34 cellular contexts compared by ENCODE assay signal in the genomic region with DNA sequence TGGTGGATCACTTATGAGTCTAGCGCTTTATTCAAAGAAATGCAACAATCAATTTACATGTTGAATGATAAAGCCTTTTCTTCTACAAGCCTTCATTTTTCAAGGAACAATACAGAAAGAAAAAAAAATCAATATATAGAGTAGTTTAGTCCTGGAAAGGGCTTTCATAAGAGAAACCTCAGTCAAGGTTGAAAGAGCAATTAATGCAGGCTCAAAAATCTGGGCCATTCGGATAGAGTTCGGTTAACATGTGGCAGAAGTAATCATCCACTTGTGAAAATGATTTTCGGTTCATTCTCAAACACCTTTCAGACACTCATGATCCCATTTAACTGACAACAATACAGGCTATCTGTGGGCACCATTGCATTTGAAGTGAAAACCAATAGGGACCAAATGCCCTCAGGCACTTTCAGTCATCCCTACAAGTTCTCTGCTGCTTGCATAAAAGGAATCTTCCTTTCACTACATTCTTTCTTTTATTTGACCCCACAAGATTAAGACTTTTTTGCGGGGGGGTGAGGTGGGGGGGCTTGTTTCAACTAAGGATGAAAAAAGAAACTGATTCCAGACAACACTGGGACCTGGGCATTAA.
DNase-seq lines count a peak whose midpoint lies in the region; TF ChIP-seq lines count a peak whose summit lies in the region.
"Had no signal": no experiment of that assay in that cellular context is flagged by ENCODE, and none has a peak within 500 bp of the region (broad histone marks: within the 10 kb centered on the region; RNA-seq: fewer than 3 reads in every experiment).

No MANE protein-coding gene starts in this region.

- H4K20me1 ChIP-seq in KMS-11 (ENCODE audit: insufficient read depth), result no peaks in the 10 kb centered on the region
- H4K20me1 ChIP-seq: BLaER1 had no signal

- H3K4me1 ChIP-seq in KMS-11 (ENCODE audit: low read depth, poor library complexity, severe bottlenecking), result peaks cover 55% of the 10 kb centered on the region
- peaks cover 40% of the 10 kb centered on the region for H3K4me1 ChIP-seq in iPS-18a (ENCODE audit: control insufficient read depth, low read depth, low read length)
- H3K4me1 ChIP-seq in esophagus squamous epithelium, result no peaks in the 10 kb centered on the region
- no peaks in the 10 kb centered on the region for H3K4me1 ChIP-seq in CD8-positive, alpha-beta memory T cell (ENCODE audit: insufficient read depth, low read length)
- H3K4me1 ChIP-seq: ascending aorta, BLaER1, heart right ventricle, sigmoid colon, suprapubic skin had no signal

- H3K4me3 Mint-ChIP-seq in CD8-positive, alpha-beta memory T cell, result no peak overlapping the region
- H3K4me3 Mint-ChIP-seq: activated naive CD8-positive, alpha-beta T cell treated with anti-CD3 and anti-CD28 coated beads, Interleukin-2, amount 10 ng/mL, durations not matched to agents 7 days and 5 days; effector memory CD8-positive, alpha-beta T cell; stimulated activated effector memory CD8-positive, alpha-beta T cell treated with anti-CD3 and anti-CD28 coated beads, Interleukin-12 subunit alpha, Interleukin-12 subunit beta, amount 100 ng/mL, for 72 hours; T-helper 2 cell treated with Interferon-gamma antibody and Interleukin-4, amounts not matched to agents 5 μg/mL and 100 μg/mL, for 36 hours had no signal

- H3K4me3 ChIP-seq in KMS-11 (IDR thresholded peaks at IDR 0.05; ENCODE audit: insufficient read depth, low read depth, low read length) (no peak overlapping the region), iPS-18a (ENCODE audit: low read length) (no peak overlapping the region), esophagus squamous epithelium (no peak overlapping the region)
- H3K4me3 ChIP-seq in CD8-positive, alpha-beta memory T cell (ENCODE audit: low read length), result no peak overlapping the region
- H3K4me3 ChIP-seq: ascending aorta, BLaER1, cardiac muscle cell, coronary artery, heart right ventricle, sigmoid colon, suprapubic skin had no signal

- WGBS in esophagus squamous epithelium, 2 donors, result 66 to 71% methylated on average over 5 of the region's 5 CpGs

- intact Hi-C loops in esophagus squamous epithelium (cut with DNase I), result no loop called here

- H3K27me3 ChIP-seq in KMS-11 (ENCODE audit: insufficient read depth, low read depth) (no peaks in the 10 kb centered on the region), iPS-18a (ENCODE audit: control insufficient read depth, insufficient read depth, low read length) (no peaks in the 10 kb centered on the region), esophagus squamous epithelium (no peaks in the 10 kb centered on the region)
- H3K27me3 ChIP-seq in CD8-positive, alpha-beta memory T cell (ENCODE audit: insufficient read depth, low read length, poor library complexity, severe bottlenecking), result no peaks in the 10 kb centered on the region
- H3K27me3 ChIP-seq: ascending aorta, BLaER1, cardiac muscle cell, heart right ventricle, neutrophil, sigmoid colon, suprapubic skin had no signal

- no peak overlapping the region for H3K9ac ChIP-seq in KMS-11
- no peak overlapping the region for H3K9ac ChIP-seq in iPS-18a (ENCODE audit: low read length)
- H3K9ac ChIP-seq: BLaER1 had no signal

- no peak overlapping the region; the same call in 1 of the 2 replicates for H3K27ac ChIP-seq in KMS-11
- peak overlapping the region; percentile 67 for H3K27ac ChIP-seq in iPS-18a (ENCODE audit: low read length)
- H3K27ac ChIP-seq in esophagus squamous epithelium, result no peak overlapping the region
- H3K27ac ChIP-seq in CD8-positive, alpha-beta memory T cell (ENCODE audit: low read depth, low read length), result no peak overlapping the region
- H3K27ac ChIP-seq: ascending aorta, BLaER1, cardiac muscle cell, coronary artery, heart right ventricle, neutrophil, sigmoid colon, suprapubic skin had no signal

- H3K27me3 Mint-ChIP-seq in CD8-positive, alpha-beta memory T cell, result no peaks in the 10 kb centered on the region
- H3K27me3 Mint-ChIP-seq: activated naive CD8-positive, alpha-beta T cell treated with anti-CD3 and anti-CD28 coated beads, Interleukin-2, amount 10 ng/mL, durations not matched to agents 7 days and 5 days; effector memory CD8-positive, alpha-beta T cell; progenitor cell of endocrine pancreas had no signal

- H3K36me3 ChIP-seq in KMS-11 (ENCODE audit: insufficient read depth), result no peaks in the 10 kb centered on the region
- no peaks in the 10 kb centered on the region for H3K36me3 ChIP-seq in iPS-18a (ENCODE audit: control insufficient read depth, low read depth, low read length)
- H3K36me3 ChIP-seq in esophagus squamous epithelium, result no peaks in the 10 kb centered on the region
- no peaks in the 10 kb centered on the region for H3K36me3 ChIP-seq in CD8-positive, alpha-beta memory T cell (ENCODE audit: insufficient read depth, low read length)
- H3K36me3 ChIP-seq: ascending aorta, BLaER1, cardiac muscle cell, heart right ventricle, neutrophil, sigmoid colon, suprapubic skin had no signal

- peak; percentile 78 for DNase-seq in NCI-H146 treated with DMSO at 0.1 percent for 48 hours (lab: John Stamatoyannopoulos, UW; ENCODE audit: unreplicated experiment)
- DNase-seq in NCI-H748 (lab: John Stamatoyannopoulos, UW; ENCODE audit: unreplicated experiment), result peak; percentile 80
- no peak for DNase-seq in NCI-H82 treated with DMSO at 0.1 percent for 48 hours (lab: John Stamatoyannopoulos, UW; ENCODE audit: unreplicated experiment)
- no peak for DNase-seq in esophagus squamous epithelium (lab: John Stamatoyannopoulos, UW)
- no peak for DNase-seq in DMS53 treated with DMSO at 0.1 percent for 48 hours (lab: John Stamatoyannopoulos, UW; ENCODE audit: unreplicated experiment)
- no peak for DNase-seq in CD8-positive, alpha-beta memory T cell
- DNase-seq: activated CD4-positive, alpha-beta T cell treated with anti-CD3 and anti-CD28 coated beads for 4 hours; activated CD8-positive, alpha-beta memory T cell treated with anti-CD3 and anti-CD28 coated beads for 24 hours; activated gamma-delta T cell; activated naive CD8-positive, alpha-beta T cell treated with anti-CD3 and anti-CD28 coated beads, Interleukin-2, amount 10 ng/mL, durations not matched to agents 7 days and 5 days; activated T-cell treated with anti-CD3 and anti-CD28 coated beads, Interleukin-2, amount 50 U/mL, for 1 hour; COR-L47; DMS79; effector memory CD8-positive, alpha-beta T cell; erythroblast; heart right ventricle; KG1; mesenchymal stem cell; MM.1S; NCI-H774; OCI-M1; sigmoid colon; stimulated activated CD4-positive, alpha-beta T cell treated with anti-CD3 and anti-CD28 coated beads, Interleukin-4, amount 100 ng/mL, for 24 hours had no signal

- TF ChIP-seq CTCF in KMS-11 (conservative IDR thresholded peaks at IDR 0.05; ENCODE audit: low read depth, low read length) (no peak), esophagus squamous epithelium (IDR thresholded peaks at IDR 0.05) (no peak)

- no peak for TF ChIP-seq POLR2A in esophagus squamous epithelium (IDR thresholded peaks at IDR 0.05)

- POLR2A ChIA-PET in CD8-positive, alpha-beta memory T cell (lab: Charles Lee), result no interaction called here

- CTCF ChIA-PET in CD8-positive, alpha-beta memory T cell (lab: Charles Lee), result no interaction called here

- H3K9me3 ChIP-seq in iPS-18a (ENCODE audit: control insufficient read depth, low read depth, low read length) (no peaks in the 10 kb centered on the region), esophagus squamous epithelium (no peaks in the 10 kb centered on the region)
- no peaks in the 10 kb centered on the region for H3K9me3 ChIP-seq in CD8-positive, alpha-beta memory T cell (ENCODE audit: low read length)
- H3K9me3 ChIP-seq: ascending aorta, BLaER1, neutrophil, sigmoid colon, suprapubic skin had no signal

- peaks cover 0 to 17% (median 4%) of the 10 kb centered on the region in 5 donors for H3K9me3 Mint-ChIP-seq in CD8-positive, alpha-beta memory T cell
- H3K9me3 Mint-ChIP-seq: activated naive CD8-positive, alpha-beta T cell treated with anti-CD3 and anti-CD28 coated beads, Interleukin-2, amount 10 ng/mL, durations not matched to agents 7 days and 5 days; stimulated activated effector memory CD8-positive, alpha-beta T cell treated with anti-CD3 and anti-CD28 coated beads, Interleukin-12 subunit alpha, Interleukin-12 subunit beta, amount 100 ng/mL, for 72 hours; T-helper 2 cell treated with Interferon-gamma antibody and Interleukin-4, amounts not matched to agents 5 μg/mL and 100 μg/mL, for 36 hours had no signal

- H2AFZ ChIP-seq in KMS-11 (ENCODE audit: low read depth), result no peak overlapping the region

- no peaks in the 10 kb centered on the region for H3K36me3 Mint-ChIP-seq in CD8-positive, alpha-beta memory T cell
- H3K36me3 Mint-ChIP-seq: activated naive CD8-positive, alpha-beta T cell treated with anti-CD3 and anti-CD28 coated beads, Interleukin-2, amount 10 ng/mL, durations not matched to agents 7 days and 5 days; stimulated activated effector memory CD8-positive, alpha-beta T cell treated with anti-CD3 and anti-CD28 coated beads, Interleukin-12 subunit alpha, Interleukin-12 subunit beta, amount 100 ng/mL, for 72 hours had no signal

- H3K4me1 Mint-ChIP-seq in CD8-positive, alpha-beta memory T cell, result no peaks in the 10 kb centered on the region
- H3K4me1 Mint-ChIP-seq: activated naive CD8-positive, alpha-beta T cell treated with anti-CD3 and anti-CD28 coated beads, Interleukin-2, amount 10 ng/mL, durations not matched to agents 7 days and 5 days; stimulated activated effector memory CD8-positive, alpha-beta T cell treated with anti-CD3 and anti-CD28 coated beads, Interleukin-12 subunit alpha, Interleukin-12 subunit beta, amount 100 ng/mL, for 72 hours had no signal

- H3K27ac Mint-ChIP-seq in CD8-positive, alpha-beta memory T cell, result no peak overlapping the region
- H3K27ac Mint-ChIP-seq: activated naive CD8-positive, alpha-beta T cell treated with anti-CD3 and anti-CD28 coated beads, Interleukin-2, amount 10 ng/mL, durations not matched to agents 7 days and 5 days; effector memory CD8-positive, alpha-beta T cell; progenitor cell of endocrine pancreas; stimulated activated effector memory CD8-positive, alpha-beta T cell treated with anti-CD3 and anti-CD28 coated beads, Interleukin-12 subunit alpha, Interleukin-12 subunit beta, amount 100 ng/mL, for 72 hours; T-helper 2 cell treated with Interferon-gamma antibody and Interleukin-4, amounts not matched to agents 5 μg/mL and 100 μg/mL, for 36 hours had no signal

- H3K4me2 ChIP-seq in KMS-11, result peak overlapping the region; percentile 50
- H3K4me2 ChIP-seq: BLaER1 had no signal

- H3K79me2 ChIP-seq in KMS-11 (ENCODE audit: insufficient read depth, low read depth), result no peaks in the 10 kb centered on the region

Comparison
In these comparisons a context has a peak if more than half of its experiments do, and no peak if none do; other contexts are left out.
1. DNase-seq: peak in NCI-H146 treated with DMSO at 0.1 percent for 48 hours (single experiment) and NCI-H748 (single experiment); none in NCI-H82 treated with DMSO at 0.1 percent for 48 hours (single experiment), esophagus squamous epithelium (single experiment), DMS53 treated with DMSO at 0.1 percent for 48 hours (single experiment) and CD8-positive, alpha-beta memory T cell (0 of 5).